ENCODE assay signal across 8 cellular contexts in genomic region chr17:56699186-56699895, GRCh38.
DNase-seq lines count a peak whose midpoint lies in the region; ATAC-seq, FAIRE-seq and TF ChIP-seq lines count a peak whose summit lies in the region.

No MANE protein-coding gene starts in this region.

- H3K9me3 ChIP-seq in PC-9 (ENCODE audit: insufficient read depth, low read depth) (no peaks in the 10 kb centered on the region), pancreas (no peaks in the 10 kb centered on the region)

- intact Hi-C loops in PC-9 (cut with micrococcal nuclease; ENCODE audit: unreplicated experiment): loop anchor here (2.0 to 10.0 kb wide), 4 partner anchors 19 to 1267 kb away; partner anchors contain the start of gene AKAP1
- intact Hi-C loops in pancreas (cut with DNase I): no loop called here

- no peaks in the 10 kb centered on the region for H3K79me2 ChIP-seq in PC-9 (ENCODE audit: low read depth)

- H3K27me3 ChIP-seq in PC-9 (ENCODE audit: insufficient read depth, low read depth) (no peaks in the 10 kb centered on the region), pancreas (no peaks in the 10 kb centered on the region)

- H2AFZ ChIP-seq in PC-9: no peak overlapping the region

- no peak for TF ChIP-seq CTCF in PC-9 (conservative IDR thresholded peaks at IDR 0.05)
- no peak for TF ChIP-seq CTCF in pancreas (IDR thresholded peaks at IDR 0.05)

- CTCF ChIA-PET in PC-9 (lab: Charles Lee): interaction anchor here (0.5 to 1.4 kb wide), 7 partner anchors 17 to 929 kb away, joined by 3 to 9 read pairs (median 4); partner anchors contain the start of gene NOG

- no TSS peak for BruUV-seq in PC-9 (replicated peaks; lab: Mats Ljungman, UMichigan)

- H3K36me3 ChIP-seq in PC-9 (ENCODE audit: low read depth) (no peaks in the 10 kb centered on the region), pancreas (no peaks in the 10 kb centered on the region)

- 12 to 14% methylated on average over 18 of the region's 18 CpGs for WGBS in pancreas, 2 donors

- DNase-seq in EL (peak; percentile 100), PC-9 (peak; percentile 94 to 100), fibroblast of peridontal ligament (ENCODE audit: extremely low read depth) (peak; percentile 81), pancreas (peak in 5 of 6 donors; percentile 8 to 64 (median 33)), mesenteric fat pad (ENCODE audit: low spot score) (no peak), NAMALWA (ENCODE audit: low spot score) (no peak)

- H3K27ac ChIP-seq in PC-9: peak overlapping the region; percentile 81
- no peak overlapping the region for H3K27ac ChIP-seq in pancreas

- no peaks in the 10 kb centered on the region for H4K20me1 ChIP-seq in PC-9 (ENCODE audit: insufficient read depth)

- POLR2A ChIA-PET in PC-9 (lab: Charles Lee; ENCODE audit: unreplicated experiment): interaction anchor here (0.7 kb wide), 2 partner anchors 18 to 19 kb away, joined by 4 to 5 read pairs; no protein-coding TSS in a partner anchor

- H3F3A ChIP-seq in PC-9 (ENCODE audit: insufficient read depth, low read depth): peaks cover 29% of the 10 kb centered on the region

- ATAC-seq in pancreas (peak; percentile 64 to 88 (median 82)), GM21723 (IDR thresholded peaks at IDR 0.05; ENCODE audit: unreplicated experiment) (no peak), GM18907 (IDR thresholded peaks at IDR 0.05; ENCODE audit: unreplicated experiment) (no peak)

- no peak for FAIRE-seq in pancreas (lab: Jason Lieb, UNC)

- H3K4me2 ChIP-seq in PC-9: peak overlapping the region; percentile 56

- H3K4me3 ChIP-seq in PC-9: peak overlapping the region; percentile 26; the same call in 1 of the 2 replicates
- H3K4me3 ChIP-seq in pancreas: no peak overlapping the region

- H3K4me1 ChIP-seq in PC-9 (replicated peaks; ENCODE audit: insufficient read depth) (peaks cover 41% of the 10 kb centered on the region), pancreas (peaks cover 0 to 3% (median 0%) of the 10 kb centered on the region in 3 donors)

- H3K9me2 ChIP-seq in PC-9 (ENCODE audit: insufficient read depth): no peaks in the 10 kb centered on the region

Comparison
In these comparisons a context has a peak if more than half of its experiments do, and no peak if none do; other contexts are left out.
1. DNase-seq: peak in EL (single experiment), PC-9 (2 of 2), fibroblast of peridontal ligament (single experiment) and pancreas (5 of 6); none in mesenteric fat pad (single experiment) and NAMALWA (single experiment).
2. ATAC-seq: peak in pancreas (4 of 4); none in GM21723 (single experiment) and GM18907 (single experiment).